19 cellular contexts compared by ENCODE assay signal in the genomic region with DNA sequence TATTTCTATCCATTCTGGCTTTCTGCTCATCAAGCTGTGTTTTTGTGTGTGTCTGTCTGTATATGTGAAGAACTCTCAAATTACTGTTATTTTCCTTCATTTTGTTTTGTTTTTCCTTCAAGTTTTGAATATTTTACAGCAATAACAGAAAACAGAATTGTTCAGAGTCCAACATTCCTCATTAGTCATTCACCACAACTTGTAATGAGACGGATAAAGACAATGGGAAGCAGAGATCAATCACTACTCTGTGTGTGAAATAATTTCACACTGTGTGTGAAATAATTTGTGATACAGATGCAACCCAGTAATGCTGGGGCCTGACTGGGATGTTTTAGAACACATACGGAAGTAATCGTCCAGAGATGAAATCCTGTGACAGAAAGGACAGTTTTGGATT. TPM values are rescaled to one million over a fixed set of nuclear protein-coding genes. Genes with fewer than 3 reads are reported as not detected.
"Had no signal": no experiment of that assay in that cellular context is flagged by ENCODE, and none has a peak within 500 bp of the region (broad histone marks: within the 10 kb centered on the region; RNA-seq: fewer than 3 reads in every experiment).

No MANE protein-coding gene starts in this region.

- H3K9me3 Mint-ChIP-seq: activated naive CD4-positive, alpha-beta T cell treated with anti-CD3 and anti-CD28 coated beads, Interleukin-2, amount 10 ng/mL, durations not matched to agents 7 days and 5 days had no signal

- H3K4me1 Mint-ChIP-seq: activated naive CD4-positive, alpha-beta T cell treated with anti-CD3 and anti-CD28 coated beads, Interleukin-2, amount 10 ng/mL, durations not matched to agents 7 days and 5 days; brain; T-cell had no signal

- H3K36me3 Mint-ChIP-seq: activated naive CD4-positive, alpha-beta T cell treated with anti-CD3 and anti-CD28 coated beads, Interleukin-2, amount 10 ng/mL, durations not matched to agents 7 days and 5 days; brain; natural killer cell treated with Interleukin-12 subunit alpha and Interleukin-12 subunit beta and Interleukin-15 and Interleukin-18, amount 100 ng/mL, for 72 hours; T-cell; type B pancreatic cell had no signal

- H3K27ac ChIP-seq: SK-N-MC, VCaP had no signal

- DNase-seq: activated CD4-positive, alpha-beta T cell treated with anti-CD3 and anti-CD28 coated beads, Interleukin-2, amount 50 U/mL, for 48 hours; activated naive CD4-positive, alpha-beta T cell treated with anti-CD3 and anti-CD28 coated beads, Interleukin-2, amount 10 ng/mL, durations not matched to agents 7 days and 5 days; activated T-cell treated with anti-CD3 and anti-CD28 coated beads, Interleukin-2, amount 50 U/mL, for 1 hour; cortex of kidney; effector CD8-positive, alpha-beta T cell; hippocampal formation; kidney; posterior cingulate gyrus; right cardiac atrium; T-cell; T1000 had no signal

- H3K27me3 Mint-ChIP-seq: activated naive CD4-positive, alpha-beta T cell treated with anti-CD3 and anti-CD28 coated beads, Interleukin-2, amount 10 ng/mL, durations not matched to agents 7 days and 5 days; stimulated activated naive CD8-positive, alpha-beta T cell treated with anti-CD3 and anti-CD28 coated beads, Interleukin-15, Interleukin-2, amounts not matched to agents 100 ng/mL and 50 ng/mL, for 24 hours had no signal

- ATAC-seq: natural killer cell treated with Interleukin-12 subunit alpha and Interleukin-12 subunit beta and Interleukin-15 and Interleukin-18, amount 100 ng/mL, for 72 hours; right cardiac atrium; T-cell had no signal

- H3K27ac Mint-ChIP-seq: activated naive CD4-positive, alpha-beta T cell treated with anti-CD3 and anti-CD28 coated beads, Interleukin-2, amount 10 ng/mL, durations not matched to agents 7 days and 5 days; brain; natural killer cell treated with Interleukin-12 subunit alpha and Interleukin-12 subunit beta and Interleukin-15 and Interleukin-18, amount 100 ng/mL, for 72 hours; stimulated activated naive CD8-positive, alpha-beta T cell treated with anti-CD3 and anti-CD28 coated beads, Interleukin-15, Interleukin-2, amounts not matched to agents 100 ng/mL and 50 ng/mL, for 24 hours; T-cell; type B pancreatic cell had no signal

- H3K4me3 Mint-ChIP-seq: activated naive CD4-positive, alpha-beta T cell treated with anti-CD3 and anti-CD28 coated beads, Interleukin-2, amount 10 ng/mL, durations not matched to agents 7 days and 5 days; brain; natural killer cell treated with Interleukin-12 subunit alpha and Interleukin-12 subunit beta and Interleukin-15 and Interleukin-18, amount 100 ng/mL, for 72 hours; stimulated activated naive CD8-positive, alpha-beta T cell treated with anti-CD3 and anti-CD28 coated beads, Interleukin-15, Interleukin-2, amounts not matched to agents 100 ng/mL and 50 ng/mL, for 24 hours; T-cell; type B pancreatic cell had no signal

- H3K4me3 ChIP-seq: SK-N-MC had no signal

RNA-seq across cellular contexts. Expression of a gene that starts 55.2 kb away (rescaled TPM):
- total RNA-seq: endothelial cell of umbilical vein, glomerular endothelial cell had no signal
- polyA plus RNA-seq: endothelial cell of umbilical vein had no signal
